1 cellular context compared by ENCODE assay signal in the genomic region with DNA sequence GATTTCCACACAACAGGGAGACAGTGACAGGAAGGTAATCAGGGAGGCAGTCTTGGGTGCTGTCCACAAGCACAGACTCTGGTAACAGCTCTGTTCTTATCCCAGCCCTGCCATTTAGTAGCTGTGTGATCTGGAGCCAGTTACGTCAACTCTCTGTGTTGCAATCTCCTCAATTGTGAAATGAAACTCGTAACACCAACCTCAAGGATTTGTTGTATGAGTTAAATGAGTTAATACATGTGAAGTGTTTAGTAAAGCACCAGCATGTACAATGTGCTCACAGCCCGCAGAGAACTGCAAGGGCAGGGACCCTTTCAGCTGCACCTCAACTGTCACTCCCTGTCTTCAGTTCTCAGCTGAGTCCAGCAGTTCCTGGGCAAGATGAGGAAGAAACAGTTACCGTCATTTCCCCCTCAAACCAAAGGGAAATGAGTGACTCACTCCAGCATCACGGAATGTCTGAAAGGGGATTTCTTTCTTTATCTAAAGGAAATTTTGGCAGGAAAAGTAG.
TF ChIP-seq lines count a peak whose summit lies in the region.

No MANE protein-coding gene starts in this region.

TF ChIP-seq in H1, 55 proteins besides CTCF, POLR2A, EP300 and RAD21 (continued from another document):
- TF ChIP-seq, protein P1, sequence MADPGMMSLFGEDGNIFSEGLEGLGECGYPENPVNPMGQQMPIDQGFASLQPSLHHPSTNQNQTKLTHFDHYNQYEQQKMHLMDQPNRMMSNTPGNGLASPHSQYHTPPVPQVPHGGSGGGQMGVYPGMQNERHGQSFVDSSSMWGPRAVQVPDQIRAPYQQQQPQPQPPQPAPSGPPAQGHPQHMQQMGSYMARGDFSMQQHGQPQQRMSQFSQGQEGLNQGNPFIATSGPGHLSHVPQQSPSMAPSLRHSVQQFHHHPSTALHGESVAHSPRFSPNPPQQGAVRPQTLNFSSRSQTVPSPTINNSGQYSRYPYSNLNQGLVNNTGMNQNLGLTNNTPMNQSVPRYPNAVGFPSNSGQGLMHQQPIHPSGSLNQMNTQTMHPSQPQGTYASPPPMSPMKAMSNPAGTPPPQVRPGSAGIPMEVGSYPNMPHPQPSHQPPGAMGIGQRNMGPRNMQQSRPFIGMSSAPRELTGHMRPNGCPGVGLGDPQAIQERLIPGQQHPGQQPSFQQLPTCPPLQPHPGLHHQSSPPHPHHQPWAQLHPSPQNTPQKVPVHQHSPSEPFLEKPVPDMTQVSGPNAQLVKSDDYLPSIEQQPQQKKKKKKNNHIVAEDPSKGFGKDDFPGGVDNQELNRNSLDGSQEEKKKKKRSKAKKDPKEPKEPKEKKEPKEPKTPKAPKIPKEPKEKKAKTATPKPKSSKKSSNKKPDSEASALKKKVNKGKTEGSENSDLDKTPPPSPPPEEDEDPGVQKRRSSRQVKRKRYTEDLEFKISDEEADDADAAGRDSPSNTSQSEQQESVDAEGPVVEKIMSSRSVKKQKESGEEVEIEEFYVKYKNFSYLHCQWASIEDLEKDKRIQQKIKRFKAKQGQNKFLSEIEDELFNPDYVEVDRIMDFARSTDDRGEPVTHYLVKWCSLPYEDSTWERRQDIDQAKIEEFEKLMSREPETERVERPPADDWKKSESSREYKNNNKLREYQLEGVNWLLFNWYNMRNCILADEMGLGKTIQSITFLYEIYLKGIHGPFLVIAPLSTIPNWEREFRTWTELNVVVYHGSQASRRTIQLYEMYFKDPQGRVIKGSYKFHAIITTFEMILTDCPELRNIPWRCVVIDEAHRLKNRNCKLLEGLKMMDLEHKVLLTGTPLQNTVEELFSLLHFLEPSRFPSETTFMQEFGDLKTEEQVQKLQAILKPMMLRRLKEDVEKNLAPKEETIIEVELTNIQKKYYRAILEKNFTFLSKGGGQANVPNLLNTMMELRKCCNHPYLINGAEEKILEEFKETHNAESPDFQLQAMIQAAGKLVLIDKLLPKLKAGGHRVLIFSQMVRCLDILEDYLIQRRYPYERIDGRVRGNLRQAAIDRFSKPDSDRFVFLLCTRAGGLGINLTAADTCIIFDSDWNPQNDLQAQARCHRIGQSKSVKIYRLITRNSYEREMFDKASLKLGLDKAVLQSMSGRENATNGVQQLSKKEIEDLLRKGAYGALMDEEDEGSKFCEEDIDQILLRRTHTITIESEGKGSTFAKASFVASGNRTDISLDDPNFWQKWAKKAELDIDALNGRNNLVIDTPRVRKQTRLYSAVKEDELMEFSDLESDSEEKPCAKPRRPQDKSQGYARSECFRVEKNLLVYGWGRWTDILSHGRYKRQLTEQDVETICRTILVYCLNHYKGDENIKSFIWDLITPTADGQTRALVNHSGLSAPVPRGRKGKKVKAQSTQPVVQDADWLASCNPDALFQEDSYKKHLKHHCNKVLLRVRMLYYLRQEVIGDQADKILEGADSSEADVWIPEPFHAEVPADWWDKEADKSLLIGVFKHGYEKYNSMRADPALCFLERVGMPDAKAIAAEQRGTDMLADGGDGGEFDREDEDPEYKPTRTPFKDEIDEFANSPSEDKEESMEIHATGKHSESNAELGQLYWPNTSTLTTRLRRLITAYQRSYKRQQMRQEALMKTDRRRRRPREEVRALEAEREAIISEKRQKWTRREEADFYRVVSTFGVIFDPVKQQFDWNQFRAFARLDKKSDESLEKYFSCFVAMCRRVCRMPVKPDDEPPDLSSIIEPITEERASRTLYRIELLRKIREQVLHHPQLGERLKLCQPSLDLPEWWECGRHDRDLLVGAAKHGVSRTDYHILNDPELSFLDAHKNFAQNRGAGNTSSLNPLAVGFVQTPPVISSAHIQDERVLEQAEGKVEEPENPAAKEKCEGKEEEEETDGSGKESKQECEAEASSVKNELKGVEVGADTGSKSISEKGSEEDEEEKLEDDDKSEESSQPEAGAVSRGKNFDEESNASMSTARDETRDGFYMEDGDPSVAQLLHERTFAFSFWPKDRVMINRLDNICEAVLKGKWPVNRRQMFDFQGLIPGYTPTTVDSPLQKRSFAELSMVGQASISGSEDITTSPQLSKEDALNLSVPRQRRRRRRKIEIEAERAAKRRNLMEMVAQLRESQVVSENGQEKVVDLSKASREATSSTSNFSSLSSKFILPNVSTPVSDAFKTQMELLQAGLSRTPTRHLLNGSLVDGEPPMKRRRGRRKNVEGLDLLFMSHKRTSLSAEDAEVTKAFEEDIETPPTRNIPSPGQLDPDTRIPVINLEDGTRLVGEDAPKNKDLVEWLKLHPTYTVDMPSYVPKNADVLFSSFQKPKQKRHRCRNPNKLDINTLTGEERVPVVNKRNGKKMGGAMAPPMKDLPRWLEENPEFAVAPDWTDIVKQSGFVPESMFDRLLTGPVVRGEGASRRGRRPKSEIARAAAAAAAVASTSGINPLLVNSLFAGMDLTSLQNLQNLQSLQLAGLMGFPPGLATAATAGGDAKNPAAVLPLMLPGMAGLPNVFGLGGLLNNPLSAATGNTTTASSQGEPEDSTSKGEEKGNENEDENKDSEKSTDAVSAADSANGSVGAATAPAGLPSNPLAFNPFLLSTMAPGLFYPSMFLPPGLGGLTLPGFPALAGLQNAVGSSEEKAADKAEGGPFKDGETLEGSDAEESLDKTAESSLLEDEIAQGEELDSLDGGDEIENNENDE (IDR thresholded peaks at IDR 0.05; ENCODE audit: insufficient replicate concordance, low read length), result no peak
